ENCODE assay signal across 4 cellular contexts in the genomic region with DNA sequence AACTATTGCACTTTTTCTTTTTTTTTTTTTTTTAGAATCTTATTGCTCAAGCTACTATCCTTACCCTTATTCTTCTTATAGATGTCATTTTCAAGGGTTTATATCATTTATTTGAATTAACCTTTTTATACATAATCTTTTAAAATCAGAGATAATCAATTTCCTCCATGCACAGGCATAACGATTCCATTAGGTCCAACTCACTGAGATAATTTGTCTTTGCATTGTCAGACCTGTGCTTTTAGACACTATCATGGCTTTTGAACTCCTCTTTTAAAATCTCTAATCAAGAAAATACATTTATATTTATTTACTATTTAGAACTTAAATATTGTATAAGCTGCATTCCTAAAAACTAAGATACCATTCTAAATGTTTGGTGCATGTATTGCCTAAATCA.
"Had no signal": no experiment of that assay in that cellular context is flagged by ENCODE, and none has a peak within 500 bp of the region (broad histone marks: within the 10 kb centered on the region; RNA-seq: fewer than 3 reads in every experiment).

No MANE protein-coding gene starts in this region.

- H3K4me3 ChIP-seq: K562 had no signal

- H3K27ac ChIP-seq: HL-60 had no signal

- DNase-seq: IMR-90 had no signal

- ATAC-seq: HepG2, K562 had no signal
